11 cellular contexts compared by ENCODE assay signal in the genomic region with DNA sequence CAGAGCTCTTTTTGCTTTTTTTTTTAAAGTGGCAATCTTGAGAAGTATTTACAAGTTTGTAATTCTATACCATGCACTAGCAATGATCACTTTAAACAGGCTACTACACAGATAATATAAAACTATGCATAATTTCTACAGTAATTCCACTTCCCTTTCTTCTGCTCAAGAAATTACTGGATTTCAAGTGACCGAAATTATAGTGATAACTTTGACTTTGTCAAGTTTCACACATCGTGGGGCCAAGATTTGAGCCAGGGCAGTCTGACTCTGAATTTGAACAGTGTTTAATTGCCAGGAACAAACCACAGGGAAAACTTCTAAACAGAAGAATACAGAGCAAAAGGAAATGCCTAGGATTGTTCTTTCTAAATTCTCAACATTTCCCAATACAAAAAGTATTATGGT.
DNase-seq lines count a peak whose midpoint lies in the region; ATAC-seq and TF ChIP-seq lines count a peak whose summit lies in the region.
"Had no signal": no experiment of that assay in that cellular context is flagged by ENCODE, and none has a peak within 500 bp of the region (broad histone marks: within the 10 kb centered on the region; RNA-seq: fewer than 3 reads in every experiment).

No MANE protein-coding gene starts in this region.

- 41 to 47% methylated on average over 2 of the region's 2 CpGs for WGBS in testis, 2 donors

- peaks cover 9% of the 10 kb centered on the region for H3K36me3 Mint-ChIP-seq in activated naive CD4-positive, alpha-beta T cell treated with anti-CD3 and anti-CD28 coated beads, Interleukin-2, amount 50 U/mL, for 24 hours
- peaks cover 24% of the 10 kb centered on the region for H3K36me3 Mint-ChIP-seq in activated naive CD4-positive, alpha-beta T cell treated with anti-CD3 and anti-CD28 coated beads, Interleukin-2, amount 10 ng/mL, durations not matched to agents 7 days and 5 days
- peaks cover 12% of the 10 kb centered on the region for H3K36me3 Mint-ChIP-seq in activated naive CD8-positive, alpha-beta T cell treated with anti-CD3 and anti-CD28 coated beads, Interleukin-2, amount 50 U/mL, for 24 hours (ENCODE audit: low read depth)

- H3K4me3 ChIP-seq in right atrium auricular region, result no peak overlapping the region
- no peak overlapping the region for H3K4me3 ChIP-seq in testis
- H3K4me3 ChIP-seq: skin epidermis had no signal

- no peaks in the 10 kb centered on the region for H3K9me3 ChIP-seq in right atrium auricular region
- no peaks in the 10 kb centered on the region for H3K9me3 ChIP-seq in testis

- peaks cover 74% of the 10 kb centered on the region for H3K4me1 Mint-ChIP-seq in activated naive CD4-positive, alpha-beta T cell treated with anti-CD3 and anti-CD28 coated beads, Interleukin-2, amount 50 U/mL, for 24 hours
- H3K4me1 Mint-ChIP-seq in activated naive CD4-positive, alpha-beta T cell treated with anti-CD3 and anti-CD28 coated beads, Interleukin-2, amount 10 ng/mL, durations not matched to agents 7 days and 5 days, result peaks cover 64% of the 10 kb centered on the region
- peaks cover 69% of the 10 kb centered on the region for H3K4me1 Mint-ChIP-seq in activated naive CD8-positive, alpha-beta T cell treated with anti-CD3 and anti-CD28 coated beads, Interleukin-2, amount 50 U/mL, for 24 hours

- no peaks in the 10 kb centered on the region for H3K27me3 Mint-ChIP-seq in activated naive CD4-positive, alpha-beta T cell treated with anti-CD3 and anti-CD28 coated beads, Interleukin-2, amount 50 U/mL, for 24 hours
- H3K27me3 Mint-ChIP-seq in activated naive CD4-positive, alpha-beta T cell treated with anti-CD3 and anti-CD28 coated beads, Interleukin-2, amount 10 ng/mL, durations not matched to agents 7 days and 5 days, result no peaks in the 10 kb centered on the region
- H3K27me3 Mint-ChIP-seq in activated naive CD8-positive, alpha-beta T cell treated with anti-CD3 and anti-CD28 coated beads, Interleukin-2, amount 50 U/mL, for 24 hours, result no peaks in the 10 kb centered on the region
- H3K27me3 Mint-ChIP-seq: dendritic cell treated with granulocyte-macrophage colony-stimulating factor and Interleukin-4, amounts not matched to agents 40 ng/mL and 50 ng/mL, for 4 days had no signal

- in situ Hi-C loops in G401 (cut with HindIII; ENCODE audit: low sequenced_read_pairs), result no loop called here

- no peak overlapping the region for H3K4me3 Mint-ChIP-seq in activated naive CD4-positive, alpha-beta T cell treated with anti-CD3 and anti-CD28 coated beads, Interleukin-2, amount 50 U/mL, for 24 hours
- H3K4me3 Mint-ChIP-seq in activated naive CD4-positive, alpha-beta T cell treated with anti-CD3 and anti-CD28 coated beads, Interleukin-2, amount 10 ng/mL, durations not matched to agents 7 days and 5 days, result no peak overlapping the region
- H3K4me3 Mint-ChIP-seq in activated naive CD8-positive, alpha-beta T cell treated with anti-CD3 and anti-CD28 coated beads, Interleukin-2, amount 50 U/mL, for 24 hours, result no peak overlapping the region
- H3K4me3 Mint-ChIP-seq: dendritic cell treated with granulocyte-macrophage colony-stimulating factor and Interleukin-4, amounts not matched to agents 40 ng/mL and 50 ng/mL, for 4 days had no signal

- no peak for TF ChIP-seq CTCF in right atrium auricular region (IDR thresholded peaks at IDR 0.05)
- no peak for TF ChIP-seq CTCF in testis (IDR thresholded peaks at IDR 0.05)

- DNase-seq in activated naive CD4-positive, alpha-beta T cell treated with anti-CD3 and anti-CD28 coated beads, Interleukin-2, amount 10 ng/mL, durations not matched to agents 7 days and 5 days, result no peak
- DNase-seq in activated naive CD8-positive, alpha-beta T cell treated with anti-CD3 and anti-CD28 coated beads, Interleukin-2, amount 50 U/mL, for 24 hours, result no peak
- DNase-seq in right atrium auricular region (ENCODE audit: low spot score) (peak; percentile 38), testis (no peak), NCI-H187 (lab: John Stamatoyannopoulos, UW) (no peak), G401 (ENCODE audit: low spot score) (no peak)

- H3K27ac Mint-ChIP-seq in activated naive CD4-positive, alpha-beta T cell treated with anti-CD3 and anti-CD28 coated beads, Interleukin-2, amount 50 U/mL, for 24 hours, result peak overlapping the region; percentile 53
- no peak overlapping the region for H3K27ac Mint-ChIP-seq in activated naive CD4-positive, alpha-beta T cell treated with anti-CD3 and anti-CD28 coated beads, Interleukin-2, amount 10 ng/mL, durations not matched to agents 7 days and 5 days
- peak overlapping the region; percentile 74 for H3K27ac Mint-ChIP-seq in activated naive CD8-positive, alpha-beta T cell treated with anti-CD3 and anti-CD28 coated beads, Interleukin-2, amount 50 U/mL, for 24 hours
- H3K27ac Mint-ChIP-seq: dendritic cell treated with granulocyte-macrophage colony-stimulating factor and Interleukin-4, amounts not matched to agents 40 ng/mL and 50 ng/mL, for 4 days had no signal

- no peak for ATAC-seq in activated naive CD8-positive, alpha-beta T cell treated with anti-CD3 and anti-CD28 coated beads, Interleukin-2, amount 50 U/mL, for 24 hours
- no peak for ATAC-seq in HG03045 (IDR thresholded peaks at IDR 0.05; ENCODE audit: unreplicated experiment)
- ATAC-seq: HepG2 had no signal

- H3K36me3 ChIP-seq in right atrium auricular region, result no peaks in the 10 kb centered on the region
- no peaks in the 10 kb centered on the region for H3K36me3 ChIP-seq in testis (ENCODE audit: low read depth, missing control alignments)

- CTCF ChIA-PET in activated naive CD4-positive, alpha-beta T cell treated with anti-CD3 and anti-CD28 coated beads, Interleukin-2, amount 10 ng/mL, durations not matched to agents 7 days and 5 days (lab: Charles Lee), result interaction anchor here (0.6 to 5.1 kb wide), 27 partner anchors 10 to 203 kb away, joined by 3 to 128 read pairs (median 5); no protein-coding TSS in a partner anchor

- intact Hi-C loops in testis (cut with DNase I; ENCODE audit: low total_unique reads), result no loop called here

- H3K27ac ChIP-seq in right atrium auricular region (peak overlapping the region; percentile 31 to 38), testis (peak overlapping the region; percentile 29 to 37)

- H3K9me3 Mint-ChIP-seq in activated naive CD4-positive, alpha-beta T cell treated with anti-CD3 and anti-CD28 coated beads, Interleukin-2, amount 50 U/mL, for 24 hours, result no peaks in the 10 kb centered on the region
- no peaks in the 10 kb centered on the region for H3K9me3 Mint-ChIP-seq in activated naive CD4-positive, alpha-beta T cell treated with anti-CD3 and anti-CD28 coated beads, Interleukin-2, amount 10 ng/mL, durations not matched to agents 7 days and 5 days
- no peaks in the 10 kb centered on the region for H3K9me3 Mint-ChIP-seq in activated naive CD8-positive, alpha-beta T cell treated with anti-CD3 and anti-CD28 coated beads, Interleukin-2, amount 50 U/mL, for 24 hours
- H3K9me3 Mint-ChIP-seq: dendritic cell treated with granulocyte-macrophage colony-stimulating factor and Interleukin-4, amounts not matched to agents 40 ng/mL and 50 ng/mL, for 4 days had no signal

- TF ChIP-seq POLR2A in testis (IDR thresholded peaks at IDR 0.05), result no peak

- H3K4me1 ChIP-seq in right atrium auricular region, result peaks cover 0 to 50% of the 10 kb centered on the region in 2 donors
- H3K4me1 ChIP-seq in testis, result peaks cover 35% of the 10 kb centered on the region

- H3K27me3 ChIP-seq in right atrium auricular region (no peaks in the 10 kb centered on the region), testis (no peaks in the 10 kb centered on the region)
